In genomic region chr12:71744522-71745300, GRCh38 we compare ENCODE assay signal across 32 cellular contexts.
"Had no signal": no experiment of that assay in that cellular context is flagged by ENCODE, and none has a peak within 500 bp of the region (broad histone marks: within the 10 kb centered on the region; RNA-seq: fewer than 3 reads in every experiment).

No MANE protein-coding gene starts in this region.

- FAIRE-seq: endometrium had no signal

- ATAC-seq: activated CD8-positive, alpha-beta T cell treated with anti-CD3 and anti-CD28 coated beads for 36 hours; activated naive CD8-positive, alpha-beta T cell treated with anti-CD3 and anti-CD28 coated beads, Interleukin-2, amount 50 U/mL, for 24 hours; gastroesophageal sphincter; T-helper 17 cell had no signal

- H3K36me3 ChIP-seq: adrenal gland, breast epithelium, cardiac muscle cell, colonic mucosa, esophagus muscularis mucosa, gastroesophageal sphincter, WERI-Rb-1 had no signal

- H3K4me1 Mint-ChIP-seq: activated naive CD4-positive, alpha-beta T cell treated with anti-CD3 and anti-CD28 coated beads, Interleukin-2, amount 50 U/mL, for 24 hours; activated naive CD8-positive, alpha-beta T cell treated with anti-CD3 and anti-CD28 coated beads for 36 hours; activated naive CD8-positive, alpha-beta T cell treated with anti-CD3 and anti-CD28 coated beads, Interleukin-2, amount 50 U/mL, for 24 hours had no signal

- H3K27ac ChIP-seq: adrenal gland, breast epithelium, cardiac muscle cell, colonic mucosa, esophagus muscularis mucosa, gastroesophageal sphincter, WERI-Rb-1 had no signal

- H3K4me3 Mint-ChIP-seq: activated B cell treated with CpG ODN at 0.5 μM for 24 hours; activated CD8-positive, alpha-beta T cell treated with anti-CD3 and anti-CD28 coated beads for 36 hours; activated naive CD4-positive, alpha-beta T cell treated with anti-CD3 and anti-CD28 coated beads for 36 hours; activated naive CD4-positive, alpha-beta T cell treated with anti-CD3 and anti-CD28 coated beads, Interleukin-2, amount 50 U/mL, for 24 hours; activated naive CD8-positive, alpha-beta T cell treated with anti-CD3 and anti-CD28 coated beads for 36 hours; activated naive CD8-positive, alpha-beta T cell treated with anti-CD3 and anti-CD28 coated beads, Interleukin-2, amount 50 U/mL, for 24 hours; activated T-helper 1 cell treated with anti-CD3 and anti-CD28 coated beads, Interleukin-12 subunit alpha, Interleukin-12 subunit beta, Interleukin-2, Interleukin-4 antibody, amounts not matched to agents 30 ng/mL and 10 ng/mL and 1 ng/mL, durations not matched to agents 14 hours and 24 hours and 36 hours; brain; T-helper 17 cell; T-helper 2 cell treated with Interferon-gamma antibody and Interleukin-4, amounts not matched to agents 5 μg/mL and 100 μg/mL, for 36 hours had no signal

- H3K4me1 ChIP-seq: adrenal gland, breast epithelium, colonic mucosa, esophagus muscularis mucosa, gastroesophageal sphincter had no signal

- H3K27me3 ChIP-seq: adrenal gland, breast epithelium, colonic mucosa, esophagus muscularis mucosa had no signal

- DNase-seq: activated B cell treated with CpG ODN at 0.5 μM for 24 hours; activated CD4-positive, alpha-beta T cell treated with anti-CD3 and anti-CD28 coated beads for 48 hours; activated CD4-positive, alpha-beta T cell treated with anti-CD3 and anti-CD28 coated beads, Interleukin-2, amount 50 U/mL, for 1 hour; activated CD8-positive, alpha-beta memory T cell treated with anti-CD3 and anti-CD28 coated beads for 24 hours; activated CD8-positive, alpha-beta T cell treated with anti-CD3 and anti-CD28 coated beads for 36 hours; activated effector memory CD4-positive, alpha-beta T cell treated with anti-CD3 and anti-CD28 coated beads, Interleukin-2, amount 50 U/mL, for 16 hours; activated naive CD4-positive, alpha-beta T cell treated with anti-CD3 and anti-CD28 coated beads for 36 hours; activated naive CD8-positive, alpha-beta T cell treated with anti-CD3 and anti-CD28 coated beads for 36 hours; activated naive CD8-positive, alpha-beta T cell treated with anti-CD3 and anti-CD28 coated beads, Interleukin-2, amount 50 U/mL, for 24 hours; adrenal gland; amygdala; aorta; central memory CD4-positive, alpha-beta T cell; cerebellar nuclear complex; colonic mucosa; effector CD8-positive, alpha-beta T cell; foreskin melanocyte; head of caudate nucleus; T-helper 1 cell; T-helper 17 cell; T1000; WERI-Rb-1 had no signal

- H3K4me3 ChIP-seq: adrenal gland, breast epithelium, cardiac muscle cell, colonic mucosa, esophagus muscularis mucosa, gastroesophageal sphincter had no signal

- H3K9me3 ChIP-seq: adrenal gland, breast epithelium, colonic mucosa, esophagus muscularis mucosa, gastroesophageal sphincter had no signal

- H3K27ac Mint-ChIP-seq: activated B cell treated with CpG ODN at 0.5 μM for 24 hours; activated CD8-positive, alpha-beta T cell treated with anti-CD3 and anti-CD28 coated beads for 36 hours; activated naive CD4-positive, alpha-beta T cell treated with anti-CD3 and anti-CD28 coated beads for 36 hours; activated naive CD4-positive, alpha-beta T cell treated with anti-CD3 and anti-CD28 coated beads, Interleukin-2, amount 50 U/mL, for 24 hours; activated naive CD8-positive, alpha-beta T cell treated with anti-CD3 and anti-CD28 coated beads for 36 hours; activated naive CD8-positive, alpha-beta T cell treated with anti-CD3 and anti-CD28 coated beads, Interleukin-2, amount 50 U/mL, for 24 hours; activated T-helper 1 cell treated with anti-CD3 and anti-CD28 coated beads, Interleukin-12 subunit alpha, Interleukin-12 subunit beta, Interleukin-2, Interleukin-4 antibody, amounts not matched to agents 30 ng/mL and 10 ng/mL and 1 ng/mL, durations not matched to agents 14 hours and 24 hours and 36 hours; activated T-helper 2 cell treated with anti-CD3 and anti-CD28 coated beads, Interferon-gamma antibody, Interleukin-2, Interleukin-4, amounts not matched to agents 10 μg/mL and 5 μg/mL and 100 μg/mL, durations not matched to agents 14 hours and 24 hours and 36 hours; brain; T-helper 2 cell treated with Interferon-gamma antibody and Interleukin-4, amounts not matched to agents 5 μg/mL and 100 μg/mL, for 36 hours had no signal

- H3K9me3 Mint-ChIP-seq: activated B cell treated with CpG ODN at 0.5 μM for 24 hours; activated CD8-positive, alpha-beta T cell treated with anti-CD3 and anti-CD28 coated beads for 36 hours; activated naive CD4-positive, alpha-beta T cell treated with anti-CD3 and anti-CD28 coated beads for 36 hours; activated naive CD4-positive, alpha-beta T cell treated with anti-CD3 and anti-CD28 coated beads, Interleukin-2, amount 50 U/mL, for 24 hours; activated naive CD8-positive, alpha-beta T cell treated with anti-CD3 and anti-CD28 coated beads for 36 hours; activated naive CD8-positive, alpha-beta T cell treated with anti-CD3 and anti-CD28 coated beads, Interleukin-2, amount 50 U/mL, for 24 hours; activated T-helper 1 cell treated with anti-CD3 and anti-CD28 coated beads, Interleukin-12 subunit alpha, Interleukin-12 subunit beta, Interleukin-2, Interleukin-4 antibody, amounts not matched to agents 30 ng/mL and 10 ng/mL and 1 ng/mL, durations not matched to agents 14 hours and 24 hours and 36 hours; activated T-helper 2 cell treated with anti-CD3 and anti-CD28 coated beads, Interferon-gamma antibody, Interleukin-2, Interleukin-4, amounts not matched to agents 10 μg/mL and 5 μg/mL and 100 μg/mL, durations not matched to agents 14 hours and 24 hours and 36 hours; brain; T-helper 2 cell treated with Interferon-gamma antibody and Interleukin-4, amounts not matched to agents 5 μg/mL and 100 μg/mL, for 36 hours had no signal

- H3K36me3 Mint-ChIP-seq: activated naive CD4-positive, alpha-beta T cell treated with anti-CD3 and anti-CD28 coated beads, Interleukin-2, amount 50 U/mL, for 24 hours; activated naive CD8-positive, alpha-beta T cell treated with anti-CD3 and anti-CD28 coated beads for 36 hours; brain had no signal
